ENCODE assay signal across 11 cellular contexts in genomic region chr2:224882291-224883171, GRCh38.
DNase-seq lines count a peak whose midpoint lies in the region; ATAC-seq lines count a peak whose summit lies in the region.
"Had no signal": no experiment of that assay in that cellular context is flagged by ENCODE, and none has a peak within 500 bp of the region (broad histone marks: within the 10 kb centered on the region; RNA-seq: fewer than 3 reads in every experiment).

No MANE protein-coding gene starts in this region.

- no peaks in the 10 kb centered on the region for H3K9me3 Mint-ChIP-seq in activated CD4-positive, alpha-beta memory T cell treated with anti-CD3 and anti-CD28 coated beads for 36 hours
- H3K9me3 Mint-ChIP-seq in activated CD4-positive, alpha-beta memory T cell treated with anti-CD3 and anti-CD28 coated beads, Interleukin-2, amount 10 ng/mL, durations not matched to agents 7 days and 5 days = no peaks in the 10 kb centered on the region
- no peaks in the 10 kb centered on the region for H3K9me3 Mint-ChIP-seq in stimulated activated effector memory CD8-positive, alpha-beta T cell treated with anti-CD3 and anti-CD28 coated beads, Interleukin-12 subunit alpha, Interleukin-12 subunit beta, amount 100 ng/mL, for 72 hours

- peak; percentile 81 for ATAC-seq in stimulated activated effector memory CD8-positive, alpha-beta T cell treated with anti-CD3 and anti-CD28 coated beads, Interleukin-12 subunit alpha, Interleukin-12 subunit beta, amount 100 ng/mL, for 72 hours
- ATAC-seq in HG03460 (IDR thresholded peaks at IDR 0.05; ENCODE audit: unreplicated experiment) = no peak
- no peak for ATAC-seq in left lobe of liver

- no peak overlapping the region for H3K4me3 Mint-ChIP-seq in activated CD4-positive, alpha-beta memory T cell treated with anti-CD3 and anti-CD28 coated beads for 36 hours
- no peak overlapping the region for H3K4me3 Mint-ChIP-seq in activated CD4-positive, alpha-beta memory T cell treated with anti-CD3 and anti-CD28 coated beads, Interleukin-2, amount 10 ng/mL, durations not matched to agents 7 days and 5 days
- H3K4me3 Mint-ChIP-seq in stimulated activated effector memory CD8-positive, alpha-beta T cell treated with anti-CD3 and anti-CD28 coated beads, Interleukin-12 subunit alpha, Interleukin-12 subunit beta, amount 100 ng/mL, for 72 hours = no peak overlapping the region

- H3K4me1 Mint-ChIP-seq in activated CD4-positive, alpha-beta memory T cell treated with anti-CD3 and anti-CD28 coated beads for 36 hours (ENCODE audit: low read depth) = peaks cover 56% of the 10 kb centered on the region
- H3K4me1 Mint-ChIP-seq in activated CD4-positive, alpha-beta memory T cell treated with anti-CD3 and anti-CD28 coated beads, Interleukin-2, amount 10 ng/mL, durations not matched to agents 7 days and 5 days = peaks cover 56% of the 10 kb centered on the region
- peaks cover 38% of the 10 kb centered on the region for H3K4me1 Mint-ChIP-seq in stimulated activated effector memory CD8-positive, alpha-beta T cell treated with anti-CD3 and anti-CD28 coated beads, Interleukin-12 subunit alpha, Interleukin-12 subunit beta, amount 100 ng/mL, for 72 hours

- no peaks in the 10 kb centered on the region for H3K27me3 Mint-ChIP-seq in activated CD4-positive, alpha-beta memory T cell treated with anti-CD3 and anti-CD28 coated beads for 36 hours
- no peaks in the 10 kb centered on the region for H3K27me3 Mint-ChIP-seq in activated CD4-positive, alpha-beta memory T cell treated with anti-CD3 and anti-CD28 coated beads, Interleukin-2, amount 10 ng/mL, durations not matched to agents 7 days and 5 days

- no peak for DNase-seq in activated CD4-positive, alpha-beta memory T cell treated with anti-CD3 and anti-CD28 coated beads for 36 hours
- no peak for DNase-seq in activated CD4-positive, alpha-beta memory T cell treated with anti-CD3 and anti-CD28 coated beads, Interleukin-2, amount 10 ng/mL, durations not matched to agents 7 days and 5 days
- DNase-seq in NOMO-1 (lab: John Stamatoyannopoulos, UW; ENCODE audit: unreplicated experiment in 2 of 2) (peak; percentile 55 to 90), epithelial cell of prostate (ENCODE audit: low read depth, low spot score) (peak; percentile 57), left lobe of liver (ENCODE audit: low spot score) (no peak), islet precursor cell (no peak)
- no peak for DNase-seq in stimulated activated effector memory CD8-positive, alpha-beta T cell treated with anti-CD3 and anti-CD28 coated beads, Interleukin-12 subunit alpha, Interleukin-12 subunit beta, amount 100 ng/mL, for 72 hours (ENCODE audit: low spot score in 2 of 2)
- DNase-seq: activated CD4-positive, alpha-beta T cell treated with anti-CD3 and anti-CD28 coated beads for 48 hours; heart right ventricle; NCI-H2029 had no signal

- H3K27ac Mint-ChIP-seq in activated CD4-positive, alpha-beta memory T cell treated with anti-CD3 and anti-CD28 coated beads for 36 hours = peak overlapping the region; percentile 67
- no peak overlapping the region for H3K27ac Mint-ChIP-seq in activated CD4-positive, alpha-beta memory T cell treated with anti-CD3 and anti-CD28 coated beads, Interleukin-2, amount 10 ng/mL, durations not matched to agents 7 days and 5 days
- peak overlapping the region; percentile 74 for H3K27ac Mint-ChIP-seq in stimulated activated effector memory CD8-positive, alpha-beta T cell treated with anti-CD3 and anti-CD28 coated beads, Interleukin-12 subunit alpha, Interleukin-12 subunit beta, amount 100 ng/mL, for 72 hours

- POLR2A ChIA-PET in activated CD4-positive, alpha-beta memory T cell treated with anti-CD3 and anti-CD28 coated beads for 36 hours (lab: Charles Lee) = interaction anchor here (0.9 to 1.2 kb wide), 2 partner anchors 51 to 62 kb away, joined by 3 read pairs; no protein-coding TSS in a partner anchor
- POLR2A ChIA-PET in activated CD4-positive, alpha-beta memory T cell treated with anti-CD3 and anti-CD28 coated beads, Interleukin-2, amount 10 ng/mL, durations not matched to agents 7 days and 5 days (lab: Charles Lee) = interaction anchor here (1.1 to 1.4 kb wide), 2 partner anchors 12 to 45 kb away, joined by 4 to 5 read pairs; no protein-coding TSS in a partner anchor

- intact Hi-C loops in activated CD4-positive, alpha-beta memory T cell treated with anti-CD3 and anti-CD28 coated beads for 36 hours (cut with micrococcal nuclease) = no loop called here

- peaks cover 71% of the 10 kb centered on the region for H3K36me3 Mint-ChIP-seq in activated CD4-positive, alpha-beta memory T cell treated with anti-CD3 and anti-CD28 coated beads for 36 hours
- H3K36me3 Mint-ChIP-seq in activated CD4-positive, alpha-beta memory T cell treated with anti-CD3 and anti-CD28 coated beads, Interleukin-2, amount 10 ng/mL, durations not matched to agents 7 days and 5 days (ENCODE audit: low read depth) = peaks cover 90% of the 10 kb centered on the region
- H3K36me3 Mint-ChIP-seq in stimulated activated effector memory CD8-positive, alpha-beta T cell treated with anti-CD3 and anti-CD28 coated beads, Interleukin-12 subunit alpha, Interleukin-12 subunit beta, amount 100 ng/mL, for 72 hours = peaks cover 94% of the 10 kb centered on the region

- CTCF ChIA-PET in activated CD4-positive, alpha-beta memory T cell treated with anti-CD3 and anti-CD28 coated beads for 36 hours (lab: Charles Lee) = interaction anchor here (1.1 to 1.9 kb wide), 2 partner anchors 120 to 138 kb away, joined by 3 to 6 read pairs; no protein-coding TSS in a partner anchor
- CTCF ChIA-PET in activated CD4-positive, alpha-beta memory T cell treated with anti-CD3 and anti-CD28 coated beads, Interleukin-2, amount 10 ng/mL, durations not matched to agents 7 days and 5 days (lab: Charles Lee) = interaction anchor here (1.4 to 2.2 kb wide), 2 partner anchors 120 to 121 kb away, joined by 3 to 5 read pairs; no protein-coding TSS in a partner anchor

- peak overlapping the region; percentile 76 for H3K27ac ChIP-seq in epithelial cell of prostate

Comparison
In these comparisons a context has a peak if more than half of its experiments do, and no peak if none do; other contexts are left out.
1. DNase-seq: peak in NOMO-1 (2 of 2) and epithelial cell of prostate (single experiment); none in activated CD4-positive, alpha-beta memory T cell treated with anti-CD3 and anti-CD28 coated beads for 36 hours (single experiment), activated CD4-positive, alpha-beta memory T cell treated with anti-CD3 and anti-CD28 coated beads, Interleukin-2, amount 10 ng/mL, durations not matched to agents 7 days and 5 days (single experiment), stimulated activated effector memory CD8-positive, alpha-beta T cell treated with anti-CD3 and anti-CD28 coated beads, Interleukin-12 subunit alpha, Interleukin-12 subunit beta, amount 100 ng/mL, for 72 hours (0 of 2), left lobe of liver (single experiment) and islet precursor cell (single experiment).